8 cellular contexts compared by ENCODE assay signal in genomic region chr12:10701226-10701681, GRCh38. TPM values are rescaled to one million over a fixed set of nuclear protein-coding genes. Genes with fewer than 3 reads are reported as not detected.
DNase-seq lines count a peak whose midpoint lies in the region; ATAC-seq and TF ChIP-seq lines count a peak whose summit lies in the region.

No MANE protein-coding gene starts in this region.

- H3K27me3 ChIP-seq in suprapubic skin = no peaks in the 10 kb centered on the region

- no peak for TF ChIP-seq CTCF in suprapubic skin (IDR thresholded peaks at IDR 0.05)

- TF ChIP-seq POLR2A in suprapubic skin (IDR thresholded peaks at IDR 0.05) = no peak

- ATAC-seq in HG03558 (IDR thresholded peaks at IDR 0.05; ENCODE audit: extremely low read depth, unreplicated experiment) = peak; percentile 72
- ATAC-seq in SK-N-SH treated with all-trans-retinoic acid at 6 μM for 48 hours = no peak

- peaks cover 26% of the 10 kb centered on the region for H3K4me1 ChIP-seq in suprapubic skin

- 29% methylated on average over 3 of the region's 3 CpGs for WGBS in suprapubic skin

- H3K36me3 ChIP-seq in suprapubic skin = peaks cover 79% of the 10 kb centered on the region

- H3K27ac ChIP-seq in suprapubic skin = peak overlapping the region; percentile 52

- TF ChIP-seq EP300 in suprapubic skin (IDR thresholded peaks at IDR 0.05) = no peak

- DNase-seq in activated effector memory CD4-positive, alpha-beta T cell treated with anti-CD3 and anti-CD28 coated beads, Interleukin-2, amount 50 U/mL, for 16 hours = peak; percentile 80
- no peak for DNase-seq in activated effector memory CD4-positive, alpha-beta T cell treated with Interleukin-2 at 50 U/mL for 16 hours
- DNase-seq in dedifferentiated amniotic fluid mesenchymal stem cell (ENCODE audit: extremely low spot score) (peak; percentile 55), suprapubic skin (ENCODE audit: low spot score in 2 of 2) (no peak), NCI-H82 (lab: John Stamatoyannopoulos, UW) (no peak), HK-2 (ENCODE audit: unreplicated experiment) (no peak)

- H3K4me3 ChIP-seq in suprapubic skin = no peak overlapping the region

- no peaks in the 10 kb centered on the region for H3K9me3 ChIP-seq in suprapubic skin

TF ChIP-seq in SK-N-SH treated with all-trans-retinoic acid at 6 μM for 48 hours, 23 proteins besides CTCF, POLR2A, EP300 and RAD21:
- TF ChIP-seq TOX (CRISPR knock-in tag; IDR thresholded peaks at IDR 0.05; ENCODE audit: borderline replicate concordance) = no peak
- TF ChIP-seq TSHZ2 (CRISPR knock-in tag; IDR thresholded peaks at IDR 0.05) = no peak
- no peak for TF ChIP-seq CREB5 (CRISPR knock-in tag; IDR thresholded peaks at IDR 0.05; ENCODE audit: low read depth)
- TF ChIP-seq PPARA (CRISPR knock-in tag; IDR thresholded peaks at IDR 0.05; ENCODE audit: borderline replicate concordance) = no peak
- no peak for TF ChIP-seq BACH2 (CRISPR knock-in tag; IDR thresholded peaks at IDR 0.05; ENCODE audit: borderline replicate concordance)
- no peak for TF ChIP-seq ZC3H10 (CRISPR knock-in tag; IDR thresholded peaks at IDR 0.05)
- TF ChIP-seq GLIS3 (CRISPR knock-in tag; IDR thresholded peaks at IDR 0.05) = no peak
- no peak for TF ChIP-seq ESRRG (CRISPR knock-in tag; IDR thresholded peaks at IDR 0.05)
- TF ChIP-seq CSRNP3 (CRISPR knock-in tag; IDR thresholded peaks at IDR 0.05) = no peak
- TF ChIP-seq ARNTL (CRISPR knock-in tag; IDR thresholded peaks at IDR 0.05; ENCODE audit: borderline replicate concordance, low read depth) = no peak
- TF ChIP-seq ISL1 (CRISPR knock-in tag; IDR thresholded peaks at IDR 0.05) = no peak
- TF ChIP-seq RARB (CRISPR knock-in tag; IDR thresholded peaks at IDR 0.05) = no peak
- no peak for TF ChIP-seq ZFP30 (CRISPR knock-in tag; IDR thresholded peaks at IDR 0.05)
- TF ChIP-seq SNAI2 (CRISPR knock-in tag; IDR thresholded peaks at IDR 0.05) = no peak
- no peak for TF ChIP-seq ZNF70 (CRISPR knock-in tag; IDR thresholded peaks at IDR 0.05)
- TF ChIP-seq POU6F1 (CRISPR knock-in tag; IDR thresholded peaks at IDR 0.05; ENCODE audit: borderline replicate concordance, low read depth) = no peak
- no peak for TF ChIP-seq ZNF565 (CRISPR knock-in tag; conservative IDR thresholded peaks at IDR 0.05; ENCODE audit: low read depth)

RNA-seq across cellular contexts. Expression of gene YBX3, which starts 21.9 kb away (rescaled TPM):
- total RNA-seq in suprapubic skin = 100 to 1,000 TPM; 610 to 832 (median 677) TPM

RNA-seq across cellular contexts. Expression of gene STYK1, which starts 27.4 kb away (rescaled TPM):
- 1 to 10 TPM; 1.0 to 2.3 (median 1.2) TPM for total RNA-seq in suprapubic skin

Comparison
In these comparisons a context has a peak if more than half of its experiments do, and no peak if none do; other contexts are left out.
1. DNase-seq: peak in activated effector memory CD4-positive, alpha-beta T cell treated with anti-CD3 and anti-CD28 coated beads, Interleukin-2, amount 50 U/mL, for 16 hours (single experiment) and dedifferentiated amniotic fluid mesenchymal stem cell (single experiment); none in activated effector memory CD4-positive, alpha-beta T cell treated with Interleukin-2 at 50 U/mL for 16 hours (single experiment), suprapubic skin (0 of 2), NCI-H82 (single experiment) and HK-2 (single experiment).